ENCODE assay signal across 25 cellular contexts in the genomic region with DNA sequence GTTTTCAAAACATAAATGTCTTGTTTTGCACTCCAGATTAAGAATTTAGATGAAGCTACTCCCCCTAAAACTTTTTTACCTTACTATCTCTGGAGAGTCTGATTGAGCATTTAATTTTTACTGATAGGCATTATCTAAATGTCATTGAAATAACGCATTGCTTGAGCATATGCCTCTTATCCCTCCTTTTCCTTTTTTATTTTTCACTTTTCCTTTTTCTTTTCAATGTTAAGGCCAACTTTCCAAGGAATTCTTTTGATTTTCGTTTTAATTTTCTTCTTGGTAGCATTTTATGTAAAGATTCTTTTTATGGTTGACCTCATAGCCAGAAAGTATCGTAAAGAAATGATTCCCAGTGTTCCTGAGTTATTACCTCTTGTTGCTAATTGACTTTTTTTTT. TPM values are rescaled to one million over a fixed set of nuclear protein-coding genes. Genes with fewer than 3 reads are reported as not detected.
DNase-seq lines count a peak whose midpoint lies in the region; ATAC-seq, FAIRE-seq and TF ChIP-seq lines count a peak whose summit lies in the region.
"Had no signal": no experiment of that assay in that cellular context is flagged by ENCODE, and none has a peak within 500 bp of the region (broad histone marks: within the 10 kb centered on the region; RNA-seq: fewer than 3 reads in every experiment).

No MANE protein-coding gene starts in this region.

- H3K4me3 ChIP-seq in ACC112 (ENCODE audit: low read depth, low read length) = peak overlapping the region; percentile 87
- 0 out of 4 replicates have a peak overlapping the region, but pooled peaks of 1 of the 2 experiments have one; percentile 19 for H3K4me3 ChIP-seq in DND-41 (ENCODE audit: low read depth in 1 of 2, low read length in 2 of 2)
- no peak overlapping the region for H3K4me3 ChIP-seq in SU-DHL-6 (ENCODE audit: insufficient read depth, low read length, poor library complexity, severe bottlenecking)
- no peak overlapping the region for H3K4me3 ChIP-seq in keratinocyte (ENCODE audit: control insufficient read depth in 2 of 3, extremely low read depth in 1 of 3, insufficient read depth in 2 of 3, low read depth in 1 of 3, low read length in 3 of 3)
- H3K4me3 ChIP-seq: adrenal gland, esophagus muscularis mucosa, prostate gland, testis had no signal

- no peaks in the 10 kb centered on the region for H3K36me3 ChIP-seq in ACC112 (ENCODE audit: insufficient read depth, low read length)
- H3K36me3 ChIP-seq in DND-41 (ENCODE audit: insufficient read depth, low read length) = peaks cover 5% of the 10 kb centered on the region; the same call in 1 of the 2 replicates
- peaks cover 6% of the 10 kb centered on the region; the same call in 1 of the 2 replicates for H3K36me3 ChIP-seq in SU-DHL-6 (ENCODE audit: low read length)
- no peaks in the 10 kb centered on the region for H3K36me3 ChIP-seq in keratinocyte (ENCODE audit: control insufficient read depth in 2 of 2, extremely low read depth in 1 of 2, insufficient read depth in 2 of 2, low read length in 2 of 2)
- H3K36me3 ChIP-seq: adrenal gland, breast epithelium, esophagus muscularis mucosa, prostate gland had no signal

- no peak for FAIRE-seq in keratinocyte (lab: Jason Lieb, UNC)
- FAIRE-seq: colon, frontal cortex, islet of Langerhans, TTC549 had no signal

- H3K9me3 ChIP-seq in DND-41 (ENCODE audit: insufficient read depth, low read length, severe bottlenecking) (no peaks in the 10 kb centered on the region), SU-DHL-6 (ENCODE audit: insufficient read depth, low read length) (no peaks in the 10 kb centered on the region), keratinocyte (ENCODE audit: control insufficient read depth, low read depth, low read length) (no peaks in the 10 kb centered on the region)
- H3K9me3 ChIP-seq: adrenal gland, breast epithelium, esophagus muscularis mucosa, prostate gland, testis had no signal

- H3K27ac ChIP-seq in ACC112 (ENCODE audit: low read depth, low read length) (no peak overlapping the region), DND-41 (ENCODE audit: low read length) (no peak overlapping the region), SU-DHL-6 (ENCODE audit: low read depth, low read length) (no peak overlapping the region), keratinocyte (ENCODE audit: control insufficient read depth, insufficient read depth, low read length) (no peak overlapping the region)
- H3K27ac ChIP-seq: adrenal gland, breast epithelium, esophagus muscularis mucosa, prostate gland, testis had no signal

- DNase-seq in DND-41 = no peak
- no peak for DNase-seq in keratinocyte (ENCODE audit: low read depth, low spot score)
- DNase-seq in HK-2 (ENCODE audit: unreplicated experiment) = no peak
- no peak for DNase-seq in G401 (ENCODE audit: low spot score)
- DNase-seq: activated CD4-positive, CD25-positive, alpha-beta regulatory T cell treated with anti-CD3 and anti-CD28 coated beads, Interleukin-2, amount 50 U/mL, for 72 hours; activated effector memory CD4-positive, alpha-beta T cell treated with Interleukin-2 at 50 U/mL for 16 hours; adrenal gland; effector memory CD4-positive, alpha-beta T cell; hippocampal formation; IMR-90; NCI-H2171; NCI-H526 treated with DMSO at 0.1 percent for 48 hours; stimulated activated CD4-positive, alpha-beta T cell treated with anti-CD3 and anti-CD28 coated beads, Interleukin-1b, Interleukin-23, amount 100 ng/mL, for 48 hours; testis had no signal

- ATAC-seq in DND-41 (ENCODE audit: insufficient read depth, low read depth) (no peak), HG03025 (IDR thresholded peaks at IDR 0.05; ENCODE audit: low FRiP score, unreplicated experiment) (no peak), GM18511 (IDR thresholded peaks at IDR 0.05; ENCODE audit: unreplicated experiment) (no peak)

- H3F3A ChIP-seq in SU-DHL-6 (ENCODE audit: insufficient read depth) = peaks cover 19% of the 10 kb centered on the region

- H4K20me1 ChIP-seq in DND-41 (ENCODE audit: insufficient read depth, low read length) (peaks cover 4% of the 10 kb centered on the region; the same call in 1 of the 2 replicates), SU-DHL-6 (ENCODE audit: low read depth, low read length) (no peaks in the 10 kb centered on the region; the same call in 1 of the 2 replicates), keratinocyte (ENCODE audit: control insufficient read depth, extremely low read depth, insufficient read depth, low read length) (no peaks in the 10 kb centered on the region)

- H3K27me3 ChIP-seq in ACC112 (ENCODE audit: insufficient read depth, low read length) (no peaks in the 10 kb centered on the region), DND-41 (ENCODE audit: insufficient read depth, low read length, poor library complexity) (no peaks in the 10 kb centered on the region), SU-DHL-6 (ENCODE audit: low read length) (no peaks in the 10 kb centered on the region), keratinocyte (ENCODE audit: control insufficient read depth, extremely low read depth, insufficient read depth, low read length) (no peaks in the 10 kb centered on the region)
- H3K27me3 ChIP-seq: adrenal gland, breast epithelium, esophagus muscularis mucosa, testis had no signal

- TF ChIP-seq CTCF in DND-41 (IDR thresholded peaks at IDR 0.05; ENCODE audit: borderline replicate concordance, extremely low read depth, low read length, poor library complexity, severe bottlenecking) (no peak), SU-DHL-6 (IDR thresholded peaks at IDR 0.05; ENCODE audit: insufficient read depth, low read length, poor library complexity, severe bottlenecking) (no peak), keratinocyte (optimal IDR thresholded peaks at IDR 0.05 in 1 of 3, IDR thresholded peaks at IDR 0.05 in 1 of 3, conservative IDR thresholded peaks at IDR 0.05 in 1 of 3; ENCODE audit: extremely low read depth in 1 of 3, insufficient read depth in 2 of 3, low read length in 3 of 3) (no peak)

- H3K9me1 ChIP-seq in keratinocyte (ENCODE audit: control insufficient read depth, extremely low read depth, insufficient read depth, low read length) = no peaks in the 10 kb centered on the region

- H3K9ac ChIP-seq in DND-41 (ENCODE audit: low read depth, low read length) (peak overlapping the region; percentile 6; the same call in 1 of the 2 replicates), SU-DHL-6 (ENCODE audit: low read length) (no peak overlapping the region), keratinocyte (ENCODE audit: control insufficient read depth, extremely low read depth, insufficient read depth, low read length) (no peak overlapping the region)

- peaks cover 76% of the 10 kb centered on the region for H3K79me2 ChIP-seq in ACC112 (ENCODE audit: control insufficient read depth, insufficient read depth, low read length, unreplicated experiment)
- H3K79me2 ChIP-seq in DND-41 (ENCODE audit: insufficient read depth, low read length) = peaks cover 89% of the 10 kb centered on the region
- peaks cover 86% of the 10 kb centered on the region for H3K79me2 ChIP-seq in SU-DHL-6 (ENCODE audit: insufficient read depth, low read length)
- H3K79me2 ChIP-seq in keratinocyte (ENCODE audit: control insufficient read depth, insufficient read depth, low read length) = peaks cover 77% of the 10 kb centered on the region

- H3K9me2 ChIP-seq in SU-DHL-6 (replicated peaks; ENCODE audit: insufficient read depth, low read length) = no peaks in the 10 kb centered on the region

- H3K4me2 ChIP-seq in DND-41 (ENCODE audit: insufficient read depth, low read length) (peak overlapping the region; percentile 83; the same call in 1 of the 2 replicates), SU-DHL-6 (ENCODE audit: low read depth, low read length, poor library complexity, severe bottlenecking) (peak overlapping the region; percentile 99), keratinocyte (ENCODE audit: control insufficient read depth, extremely low read depth, insufficient read depth, low read depth, low read length) (peak overlapping the region; percentile 46)

- dilution Hi-C loops in keratinocyte (cut with MboI; ENCODE audit: extremely low pct_ligation_motif_present, low sequenced_read_pairs) = no loop called here

- H3K4me1 ChIP-seq in ACC112 (ENCODE audit: control insufficient read depth, insufficient read depth, low read length, unreplicated experiment) (peaks cover 30% of the 10 kb centered on the region), DND-41 (ENCODE audit: insufficient read depth, low read length) (peaks cover 36% of the 10 kb centered on the region), keratinocyte (ENCODE audit: control insufficient read depth, extremely low read depth, insufficient read depth, low read length) (peaks cover 11% of the 10 kb centered on the region)
- H3K4me1 ChIP-seq: prostate gland had no signal

- in situ Hi-C loops in G401 (cut with HindIII; ENCODE audit: low sequenced_read_pairs) = no loop called here

- H2AFZ ChIP-seq in ACC112 (ENCODE audit: low read length, unreplicated experiment) = no peak overlapping the region
- H2AFZ ChIP-seq in DND-41 (ENCODE audit: low read depth, low read length) = no peak overlapping the region
- no peak overlapping the region for H2AFZ ChIP-seq in SU-DHL-6 (ENCODE audit: low read depth, low read length, severe bottlenecking)
- H2AFZ ChIP-seq in keratinocyte (ENCODE audit: control insufficient read depth, low read length) = no peak overlapping the region

RNA-seq across cellular contexts. Expression of a gene that starts 2.9 kb away (rescaled TPM):
- polyA plus RNA-seq in keratinocyte = 18.0 to 52.2 TPM (median 41.6 TPM) in 3 replicates
- 126 TPM for polyA plus RNA-seq in keratinocyte (2011; ENCODE audit: low read depth)
- 28.3 and 43.3 TPM in 2 replicates for polyA plus RNA-seq in keratinocyte (2011; cell fraction: cytosol; rRNA removed)
- 65.9 and 74.9 TPM in 2 replicates for polyA plus RNA-seq in keratinocyte (2011; cell fraction: nucleus; rRNA removed)
- 45.9 and 53.8 TPM in 2 replicates for polyA plus RNA-seq in keratinocyte (2012; ENCODE audit: low replicate concordance)
- 20.6 to 29.4 TPM (median 26.6 TPM) in 3 replicates for polyA minus RNA-seq in keratinocyte
- 22.8 TPM for polyA minus RNA-seq in keratinocyte (2011; cell fraction: cytosol; rRNA and poly(A)+ RNA removed)
- polyA minus RNA-seq in keratinocyte (2011; cell fraction: nucleus; rRNA and poly(A)+ RNA removed) = 20.6 and 33.7 TPM in 2 replicates
- total RNA-seq in G401 (2014; rRNA removed; shearing (Covaris generic)) = 90.5 and 101 TPM in 2 replicates

Comparison
In these comparisons a context has a peak if more than half of its experiments do, and no peak if none do; other contexts are left out.
1. H3K4me2 ChIP-seq: peak in every context shown above with its lines; median percentile 99 in SU-DHL-6; 83 in DND-41; 46 in keratinocyte.